12 cellular contexts compared by ENCODE assay signal in the genomic region with DNA sequence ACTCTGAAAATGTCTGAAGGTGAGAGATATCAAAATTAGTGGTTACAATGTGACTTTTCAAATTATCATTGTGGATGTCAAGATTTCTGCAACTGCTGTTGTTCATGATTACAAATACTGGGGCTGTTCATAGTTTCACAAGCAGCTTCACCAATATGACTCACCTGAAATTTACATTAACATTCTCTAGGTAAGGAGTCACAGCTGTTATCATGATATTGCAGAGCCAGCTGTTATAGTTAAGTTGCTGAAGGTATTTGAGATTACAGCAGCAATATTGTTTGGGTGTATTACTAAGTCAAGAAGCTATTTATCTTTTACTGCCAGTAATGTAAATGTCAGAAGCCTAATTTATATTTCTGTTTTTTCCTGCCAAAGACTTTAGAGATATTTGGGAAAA.
DNase-seq lines count a peak whose midpoint lies in the region; ATAC-seq, FAIRE-seq and TF ChIP-seq lines count a peak whose summit lies in the region.
"Had no signal": no experiment of that assay in that cellular context is flagged by ENCODE, and none has a peak within 500 bp of the region (broad histone marks: within the 10 kb centered on the region; RNA-seq: fewer than 3 reads in every experiment).

No MANE protein-coding gene starts in this region.

- no peaks in the 10 kb centered on the region for H3K79me2 ChIP-seq in astrocyte (ENCODE audit: insufficient read depth, low read length)

- peaks cover 2% of the 10 kb centered on the region for H3K4me1 Mint-ChIP-seq in astrocyte (ENCODE audit: low read depth, unreplicated experiment)
- no peaks in the 10 kb centered on the region for H3K4me1 Mint-ChIP-seq in activated T-helper 2 cell treated with anti-CD3 and anti-CD28 coated beads, Interferon-gamma antibody, Interleukin-2, Interleukin-4, amounts not matched to agents 10 μg/mL and 5 μg/mL and 100 μg/mL, durations not matched to agents 14 hours and 24 hours and 36 hours (ENCODE audit: low read depth)
- H3K4me1 Mint-ChIP-seq: naive B cell had no signal

- intact Hi-C loops in spleen (cut with DNase I; ENCODE audit: low total_unique reads): no loop called here
- intact Hi-C loops in activated T-helper 2 cell treated with anti-CD3 and anti-CD28 coated beads, Interferon-gamma antibody, Interleukin-2, Interleukin-4, amounts not matched to agents 10 μg/mL and 5 μg/mL and 100 μg/mL, durations not matched to agents 14 hours and 24 hours and 36 hours (cut with micrococcal nuclease): no loop called here

- H3K36me3 ChIP-seq in astrocyte (ENCODE audit: insufficient read depth, low read length) (no peaks in the 10 kb centered on the region), spleen (no peaks in the 10 kb centered on the region)
- H3K36me3 ChIP-seq: WERI-Rb-1 had no signal

- no peak overlapping the region for H3K4me3 Mint-ChIP-seq in astrocyte (ENCODE audit: unreplicated experiment)
- no peak overlapping the region for H3K4me3 Mint-ChIP-seq in activated T-helper 2 cell treated with anti-CD3 and anti-CD28 coated beads, Interferon-gamma antibody, Interleukin-2, Interleukin-4, amounts not matched to agents 10 μg/mL and 5 μg/mL and 100 μg/mL, durations not matched to agents 14 hours and 24 hours and 36 hours (ENCODE audit: low read depth)
- H3K4me3 Mint-ChIP-seq: naive B cell had no signal

- no peaks in the 10 kb centered on the region for H3K9me3 Mint-ChIP-seq in astrocyte (ENCODE audit: unreplicated experiment)
- no peaks in the 10 kb centered on the region for H3K9me3 Mint-ChIP-seq in activated T-helper 2 cell treated with anti-CD3 and anti-CD28 coated beads, Interferon-gamma antibody, Interleukin-2, Interleukin-4, amounts not matched to agents 10 μg/mL and 5 μg/mL and 100 μg/mL, durations not matched to agents 14 hours and 24 hours and 36 hours

- no peak overlapping the region for H3K27ac Mint-ChIP-seq in astrocyte (ENCODE audit: unreplicated experiment)
- H3K27ac Mint-ChIP-seq in activated T-helper 2 cell treated with anti-CD3 and anti-CD28 coated beads, Interferon-gamma antibody, Interleukin-2, Interleukin-4, amounts not matched to agents 10 μg/mL and 5 μg/mL and 100 μg/mL, durations not matched to agents 14 hours and 24 hours and 36 hours: no peak overlapping the region
- H3K27ac Mint-ChIP-seq: naive B cell had no signal

- H3K9me3 ChIP-seq in astrocyte (ENCODE audit: insufficient read depth, low read depth, low read length) (no peaks in the 10 kb centered on the region), spleen (no peaks in the 10 kb centered on the region)

- H3K9ac ChIP-seq in astrocyte (ENCODE audit: low read length): no peak overlapping the region

- H3K4me3 ChIP-seq in astrocyte (ENCODE audit: insufficient read depth, low read depth, low read length): no peak overlapping the region
- H3K4me3 ChIP-seq in spleen: no peak overlapping the region

- no peaks in the 10 kb centered on the region for H4K20me1 ChIP-seq in astrocyte (ENCODE audit: insufficient read depth, low read length)

- H3K4me2 ChIP-seq in astrocyte (ENCODE audit: low read length): no peak overlapping the region

- H3K27me3 ChIP-seq in astrocyte (ENCODE audit: insufficient read depth, low read length) (no peaks in the 10 kb centered on the region), spleen (replicated peaks in 1 of 7) (no peaks in the 10 kb centered on the region)

- H3K27ac ChIP-seq in astrocyte (ENCODE audit: low read depth, low read length) (no peak overlapping the region), spleen (no peak overlapping the region)
- H3K27ac ChIP-seq: WERI-Rb-1 had no signal

- TF ChIP-seq CTCF in astrocyte (IDR thresholded peaks at IDR 0.05; ENCODE audit: insufficient read depth, low read depth, low read length) (no peak), omental fat pad (IDR thresholded peaks at IDR 0.05) (no peak), spleen (IDR thresholded peaks at IDR 0.05 in 8 of 11, conservative IDR thresholded peaks at IDR 0.05 in 3 of 11) (no peak)

- no peak overlapping the region for H2AFZ ChIP-seq in astrocyte (ENCODE audit: low read depth, low read length)

- peak; percentile 72 for ATAC-seq in GM18870 (IDR thresholded peaks at IDR 0.05; ENCODE audit: unreplicated experiment)
- peak; percentile 68 for ATAC-seq in HG03432 (IDR thresholded peaks at IDR 0.05; ENCODE audit: unreplicated experiment)
- peak; percentile 61 for ATAC-seq in omental fat pad (ENCODE audit: low FRiP score)

- peak; percentile 82 for DNase-seq in astrocyte (ENCODE audit: low read depth)
- no peak for DNase-seq in omental fat pad (ENCODE audit: low spot score)
- DNase-seq in spleen: no peak
- DNase-seq in DMS153 (lab: John Stamatoyannopoulos, UW): no peak
- no peak for DNase-seq in activated T-helper 2 cell treated with anti-CD3 and anti-CD28 coated beads, Interferon-gamma antibody, Interleukin-2, Interleukin-4, amounts not matched to agents 10 μg/mL and 5 μg/mL and 100 μg/mL, durations not matched to agents 14 hours and 24 hours and 36 hours (ENCODE audit: low spot score)
- no peak for DNase-seq in cortex of kidney (lab: John Stamatoyannopoulos, UW)
- DNase-seq: dermis blood vessel endothelial cell, naive B cell, NCI-H2081 treated with DMSO at 0.1 percent for 48 hours, WERI-Rb-1 had no signal

- TF ChIP-seq POLR2A in spleen (IDR thresholded peaks at IDR 0.05): no peak

- no peak for FAIRE-seq in astrocyte (lab: Jason Lieb, UNC)

- no peaks in the 10 kb centered on the region for H3K36me3 Mint-ChIP-seq in astrocyte (ENCODE audit: low read depth, unreplicated experiment)
- no peaks in the 10 kb centered on the region for H3K36me3 Mint-ChIP-seq in activated T-helper 2 cell treated with anti-CD3 and anti-CD28 coated beads, Interferon-gamma antibody, Interleukin-2, Interleukin-4, amounts not matched to agents 10 μg/mL and 5 μg/mL and 100 μg/mL, durations not matched to agents 14 hours and 24 hours and 36 hours (ENCODE audit: low read depth)
- H3K36me3 Mint-ChIP-seq: naive B cell had no signal

- H3K4me1 ChIP-seq in astrocyte (ENCODE audit: insufficient read depth, low read length): peaks cover 4% of the 10 kb centered on the region
- no peaks in the 10 kb centered on the region for H3K4me1 ChIP-seq in spleen

- H3K27me3 Mint-ChIP-seq in astrocyte (ENCODE audit: low read depth, unreplicated experiment): no peaks in the 10 kb centered on the region
- H3K27me3 Mint-ChIP-seq in activated T-helper 2 cell treated with anti-CD3 and anti-CD28 coated beads, Interferon-gamma antibody, Interleukin-2, Interleukin-4, amounts not matched to agents 10 μg/mL and 5 μg/mL and 100 μg/mL, durations not matched to agents 14 hours and 24 hours and 36 hours (ENCODE audit: low read depth): no peaks in the 10 kb centered on the region
